ENCODE assay signal across 8 cellular contexts in genomic region chr14:49585803-49586672, GRCh38. TPM values are rescaled to one million over a fixed set of nuclear protein-coding genes. Genes with fewer than 3 reads are reported as not detected.
DNase-seq lines count a peak whose midpoint lies in the region; ATAC-seq and TF ChIP-seq lines count a peak whose summit lies in the region.

Gene RPS29 (minus strand): TSS chr14:49586380. CDS start chr14:49586346, 34 bp downstream.

- WGBS in esophagus squamous epithelium, 2 donors, result 0 to 1% methylated on average over 39 to 48 of the region's 55 CpGs

- peak within 1 kb of the TSS; percentile 87 for H3K4me2 ChIP-seq in Karpas-422 (ENCODE audit: low read depth, low read length, poor library complexity, severe bottlenecking)

- intact Hi-C loops in esophagus squamous epithelium (cut with DNase I), result no loop called here

- no peaks in the 10 kb centered on the region for H3K9me2 ChIP-seq in Karpas-422 (replicated peaks; ENCODE audit: insufficient read depth, low read length)

- peaks cover 33% of the 10 kb centered on the region for H4K20me1 ChIP-seq in Karpas-422 (ENCODE audit: insufficient read depth, low read depth, low read length)

- H3K4me3 ChIP-seq in Karpas-422 (ENCODE audit: low read length) (peak within 1 kb of the TSS; percentile 95), esophagus squamous epithelium (peak within 1 kb of the TSS; percentile 78 to 96 (median 94))

- H3K4me1 ChIP-seq in Karpas-422 (ENCODE audit: low read length), result peaks cover 21% of the 10 kb centered on the region
- H3K4me1 ChIP-seq in esophagus squamous epithelium, result peaks cover 9 to 42% (median 19%) of the 10 kb centered on the region in 3 donors

- H3K27ac ChIP-seq in Karpas-422 (ENCODE audit: low read length), result peak within 1 kb of the TSS; percentile 81
- peak within 1 kb of the TSS; percentile 95 to 98 (median 96) for H3K27ac ChIP-seq in esophagus squamous epithelium

- H3K9ac ChIP-seq in Karpas-422 (ENCODE audit: low read length), result peak within 1 kb of the TSS; percentile 96

- no peaks in the 10 kb centered on the region for H3K9me3 ChIP-seq in Karpas-422 (ENCODE audit: low read length)
- H3K9me3 ChIP-seq in esophagus squamous epithelium, result no peaks in the 10 kb centered on the region

- H3K36me3 ChIP-seq in Karpas-422 (ENCODE audit: insufficient read depth, low read length) (peaks cover 35% of the 10 kb centered on the region), esophagus squamous epithelium (peaks cover 0 to 29% (median 0%) of the 10 kb centered on the region in 3 donors)

- ATAC-seq in GM21825 (IDR thresholded peaks at IDR 0.05; ENCODE audit: unreplicated experiment), result peak; percentile 89

- TF ChIP-seq POLR2A in esophagus squamous epithelium (IDR thresholded peaks at IDR 0.05), result peak in 3 of 4 donors; percentile 92 to 96 (median 94)

- DNase-seq in DMS79 (lab: John Stamatoyannopoulos, UW) (peak; percentile 99), Karpas-422 (peak; percentile 100), RKO (ENCODE audit: low spot score) (peak; percentile 99), activated T-helper 1 cell treated with Interleukin-2 at 50 U/mL for 16 hours (ENCODE audit: low read depth) (peak; percentile 95), esophagus squamous epithelium (lab: John Stamatoyannopoulos, UW) (peak; percentile 89), myocyte (ENCODE audit: low read depth) (peak; percentile 100)
- peak; percentile 96 to 97 for DNase-seq in stimulated activated CD8-positive, alpha-beta memory T cell treated with anti-CD3 and anti-CD28 coated beads, Interleukin-7, amount 100 ng/mL, for 48 hours (ENCODE audit: extremely low read depth in 1 of 2, low read depth in 1 of 2)

- peak within 1 kb of the TSS; percentile 38 for H2AFZ ChIP-seq in Karpas-422 (ENCODE audit: low read length)

- H3K79me2 ChIP-seq in Karpas-422 (ENCODE audit: low read length), result peaks cover 48% of the 10 kb centered on the region

- H3K27me3 ChIP-seq in Karpas-422 (ENCODE audit: low read length) (no peaks in the 10 kb centered on the region), esophagus squamous epithelium (no peaks in the 10 kb centered on the region)

- TF ChIP-seq CTCF in esophagus squamous epithelium (IDR thresholded peaks at IDR 0.05), result peak in 1 of 6 experiments; percentile 35

RNA-seq across cellular contexts. Expression of gene RPS29, which starts in this region (rescaled TPM):
- 4,193 and 11,491 TPM in 2 replicates for total RNA-seq in Karpas-422 (2014; rRNA removed; shearing (Covaris generic); ENCODE audit: low replicate concordance)
- total RNA-seq in esophagus squamous epithelium, result over 10,000 TPM in 1 of 4 donors, 1,000 to 10,000 TPM in 2, 100 to 1,000 TPM in 1; 911 to 13,326 (median 8,997) TPM
- 2,887 and 4,246 TPM in 2 replicates for total RNA-seq in myocyte
- polyA plus RNA-seq in myocyte (2012), result 2,528 TPM

Comparison
In these comparisons a context has a peak if more than half of its experiments do, and no peak if none do; other contexts are left out.
1. Peak in every context shown above with its lines: DNase-seq, ATAC-seq, H3K4me3 ChIP-seq and H3K27ac ChIP-seq.